Comparison of ENCODE assay signal across 26 cellular contexts in genomic region chr4:116391020-116391419, GRCh38.
"Had no signal": no experiment of that assay in that cellular context is flagged by ENCODE, and none has a peak within 500 bp of the region (broad histone marks: within the 10 kb centered on the region; RNA-seq: fewer than 3 reads in every experiment).

No MANE protein-coding gene starts in this region.

- H3K27me3 Mint-ChIP-seq: naive B cell; natural killer cell treated with Interleukin-12 subunit alpha and Interleukin-12 subunit beta and Interleukin-15 and Interleukin-18, amount 100 ng/mL, for 72 hours; stimulated activated naive CD8-positive, alpha-beta T cell treated with anti-CD3 and anti-CD28 coated beads, Interleukin-15, amount 100 ng/mL, for 72 hours had no signal

- H3K36me3 Mint-ChIP-seq: naive B cell had no signal

- H3K4me1 Mint-ChIP-seq: naive B cell; neural crest cell; stimulated activated naive CD8-positive, alpha-beta T cell treated with anti-CD3 and anti-CD28 coated beads, Interleukin-15, amount 100 ng/mL, for 72 hours had no signal

- H3K27ac Mint-ChIP-seq: mesothelial cell of epicardium; naive B cell; natural killer cell treated with Interleukin-12 subunit alpha and Interleukin-12 subunit beta and Interleukin-15 and Interleukin-18, amount 100 ng/mL, for 72 hours; stimulated activated naive CD8-positive, alpha-beta T cell treated with anti-CD3 and anti-CD28 coated beads, Interleukin-15, amount 100 ng/mL, for 72 hours had no signal

- H3K4me3 Mint-ChIP-seq: mesothelial cell of epicardium; naive B cell; natural killer cell treated with Interleukin-12 subunit alpha and Interleukin-12 subunit beta and Interleukin-15 and Interleukin-18, amount 100 ng/mL, for 72 hours; neural crest cell; stimulated activated naive CD8-positive, alpha-beta T cell treated with anti-CD3 and anti-CD28 coated beads, Interleukin-15, amount 100 ng/mL, for 72 hours had no signal

- ATAC-seq: foreskin keratinocyte; heart right ventricle; left cardiac atrium; left lung; mucosa of descending colon; natural killer cell treated with Interleukin-12 subunit alpha and Interleukin-12 subunit beta and Interleukin-15 and Interleukin-18, amount 100 ng/mL, for 72 hours; pancreas; right lobe of liver; stimulated activated naive CD8-positive, alpha-beta T cell treated with anti-CD3 and anti-CD28 coated beads, Interleukin-15, amount 100 ng/mL, for 72 hours; upper lobe of right lung had no signal

- DNase-seq: dermis blood vessel endothelial cell; effector memory CD4-positive, alpha-beta T cell; foreskin keratinocyte; glutamatergic neuron; heart right ventricle; hippocampal formation; left cardiac atrium; left lung; mesenchymal stem cell; mucosa of descending colon; naive B cell; pancreas; right lobe of liver; small intestine; stimulated activated CD4-positive, alpha-beta T cell treated with anti-CD3 and anti-CD28 coated beads, Interleukin-12 subunit alpha, Interleukin-12 subunit beta, amount 100 ng/mL, for 4 hours; stimulated activated CD4-positive, alpha-beta T cell treated with anti-CD3 and anti-CD28 coated beads, Interleukin-1b, Interleukin-23, amount 100 ng/mL, for 48 hours; stimulated activated CD4-positive, alpha-beta T cell treated with anti-CD3 and anti-CD28 coated beads, Interleukin-4, amount 100 ng/mL, for 1 hour; stimulated activated CD8-positive, alpha-beta memory T cell treated with anti-CD3 and anti-CD28 coated beads, Interleukin-4, amount 100 ng/mL, for 48 hours; stimulated activated naive CD4-positive, alpha-beta T cell; stimulated activated naive CD8-positive, alpha-beta T cell treated with anti-CD3 and anti-CD28 coated beads, Interleukin-15, amount 100 ng/mL, for 72 hours; transverse colon; upper lobe of right lung; uterus had no signal
